Comparison of ENCODE assay signal across 10 cellular contexts in the genomic region with DNA sequence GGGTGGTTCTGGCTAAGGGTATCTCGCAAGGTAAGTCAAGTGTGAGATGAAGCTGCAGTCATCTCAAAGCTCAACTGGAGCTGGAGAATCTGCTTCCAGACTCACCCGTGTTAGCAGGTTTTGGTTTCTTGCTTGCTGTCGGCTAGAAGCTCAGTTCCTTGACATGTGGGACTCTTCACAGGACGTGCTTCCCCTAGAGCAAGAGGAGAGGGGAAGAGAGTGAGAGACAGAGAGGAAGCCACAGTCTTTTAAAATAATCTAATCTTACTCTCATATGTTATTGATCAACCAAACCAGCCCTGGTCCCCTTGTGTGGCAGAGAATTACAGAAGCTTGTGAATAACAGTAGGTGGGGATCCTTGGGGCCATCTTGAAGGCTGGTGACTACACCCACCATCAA.
DNase-seq lines count a peak whose midpoint lies in the region; ATAC-seq and TF ChIP-seq lines count a peak whose summit lies in the region.
"Had no signal": no experiment of that assay in that cellular context is flagged by ENCODE, and none has a peak within 500 bp of the region (broad histone marks: within the 10 kb centered on the region; RNA-seq: fewer than 3 reads in every experiment).

No MANE protein-coding gene starts in this region.

- 64 to 65% methylated on average over 4 of the region's 4 CpGs for WGBS in gastroesophageal sphincter (ENCODE audit: low coverage in 1 of 2), 2 donors

- H3K27me3 ChIP-seq in gastroesophageal sphincter: no peaks in the 10 kb centered on the region

- peak overlapping the region in 3 of 4 donors; percentile 58 to 78 (median 59) for H3K27ac ChIP-seq in gastroesophageal sphincter
- H3K27ac ChIP-seq: HL-60 had no signal

- no peaks in the 10 kb centered on the region for H3K36me3 ChIP-seq in gastroesophageal sphincter

- intact Hi-C loops in left colon (cut with DNase I, micrococcal nuclease): no loop called here

- H3K4me3 ChIP-seq in GM08714 (ENCODE audit: low read length): peak overlapping the region; percentile 9; the same call in 1 of the 2 replicates
- no peak overlapping the region for H3K4me3 ChIP-seq in gastroesophageal sphincter

- H3K4me1 ChIP-seq in gastroesophageal sphincter: peaks cover 0 to 35% (median 7%) of the 10 kb centered on the region in 3 donors

- no peak for TF ChIP-seq EP300 in gastroesophageal sphincter (IDR thresholded peaks at IDR 0.05)

- TF ChIP-seq POLR2A in gastroesophageal sphincter (IDR thresholded peaks at IDR 0.05): no peak

- H3K9me3 ChIP-seq in gastroesophageal sphincter: no peaks in the 10 kb centered on the region

- ATAC-seq in GM19467 (IDR thresholded peaks at IDR 0.05; ENCODE audit: unreplicated experiment) (peak; percentile 66), HG03342 (IDR thresholded peaks at IDR 0.05; ENCODE audit: unreplicated experiment) (peak; percentile 69), gastroesophageal sphincter (no peak), GM19455 (IDR thresholded peaks at IDR 0.05; ENCODE audit: unreplicated experiment) (no peak), left colon (no peak)

- TF ChIP-seq CTCF in gastroesophageal sphincter (IDR thresholded peaks at IDR 0.05): no peak

- DNase-seq in NCI-H774 (lab: John Stamatoyannopoulos, UW) (no peak), left colon (no peak), NCI-H2029 (lab: John Stamatoyannopoulos, UW) (no peak)
- DNase-seq: activated CD8-positive, alpha-beta memory T cell treated with anti-CD3 and anti-CD28 coated beads for 24 hours had no signal

Comparison
In these comparisons a context has a peak if more than half of its experiments do, and no peak if none do; other contexts are left out.
1. ATAC-seq: peak in GM19467 (single experiment) and HG03342 (single experiment); none in gastroesophageal sphincter (single experiment), GM19455 (single experiment) and left colon (single experiment).